Comparison of ENCODE assay signal across 8 cellular contexts in the genomic region with DNA sequence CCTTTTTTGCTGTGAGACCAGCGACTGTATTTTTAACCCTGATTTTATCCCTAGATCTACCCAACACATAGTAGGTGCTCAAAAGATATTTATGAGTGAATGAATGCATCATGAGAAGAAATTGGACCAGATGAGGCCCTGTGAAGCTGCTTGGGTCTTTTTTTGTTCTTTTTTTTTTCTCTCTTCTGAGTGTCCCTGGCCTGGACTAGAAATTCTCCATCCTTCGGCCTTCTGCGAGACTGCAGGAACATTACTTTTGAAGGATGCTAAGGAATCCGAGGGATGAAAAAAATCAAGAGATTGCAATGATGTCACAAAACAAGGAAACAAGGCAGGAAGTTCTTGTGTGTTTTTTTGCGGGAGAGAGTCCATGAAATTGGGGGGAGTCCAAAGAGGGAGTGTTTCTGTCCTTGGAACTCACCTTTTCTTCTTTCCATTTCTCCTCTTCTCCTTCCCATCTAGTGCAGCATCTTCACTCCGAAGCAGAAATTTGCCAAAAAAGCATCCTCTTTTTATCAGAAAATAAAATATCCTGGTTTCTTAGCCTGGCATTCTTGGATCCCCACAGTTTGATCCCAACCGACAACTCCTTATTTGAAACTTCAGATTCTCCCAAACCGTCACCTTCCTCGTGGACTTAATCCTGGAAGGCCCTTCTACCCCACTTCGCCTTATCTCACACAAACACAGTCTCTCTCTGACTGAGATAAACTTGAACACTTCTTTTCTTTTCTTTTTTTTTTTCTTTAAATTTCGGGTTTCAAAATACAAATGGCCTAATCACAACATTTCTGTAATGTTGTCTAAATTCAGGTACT. TPM values are rescaled to one million over a fixed set of nuclear protein-coding genes. Genes with fewer than 3 reads are reported as not detected.
DNase-seq lines count a peak whose midpoint lies in the region; ATAC-seq lines count a peak whose summit lies in the region.

No MANE protein-coding gene starts in this region.

- peak overlapping the region; percentile 85 for H3K4me3 ChIP-seq in urinary bladder (ENCODE audit: low read depth, low read length)

- H3K36me3 ChIP-seq in urinary bladder (ENCODE audit: insufficient read depth), result no peaks in the 10 kb centered on the region

- H3K27ac ChIP-seq in urinary bladder (ENCODE audit: low read depth), result peak overlapping the region; percentile 94

- ATAC-seq in HG03460 (IDR thresholded peaks at IDR 0.05; ENCODE audit: unreplicated experiment), result no peak
- ATAC-seq in HG03280 (IDR thresholded peaks at IDR 0.05; ENCODE audit: unreplicated experiment), result no peak

- peaks cover 1% of the 10 kb centered on the region for H3K4me1 ChIP-seq in urinary bladder (ENCODE audit: insufficient read depth)

- DNase-seq in GM04503 (ENCODE audit: low read depth) (peak; percentile 34), NCI-H2227 treated with DMSO at 0.1 percent for 48 hours (lab: John Stamatoyannopoulos, UW) (peak; percentile 17), cerebellum (ENCODE audit: low spot score) (peak; percentile 35), lung microvascular endothelial cell (ENCODE audit: low read depth in 2 of 2) (peak; percentile 22 to 49), Kasumi-1 (lab: John Stamatoyannopoulos, UW) (no peak)

- WGBS in urinary bladder, result 32% methylated on average over 11 of the region's 11 CpGs

RNA-seq across cellular contexts. Expression of gene RUSF1, which starts 0.7 kb away (rescaled TPM):
- 48.4 TPM for total RNA-seq in cerebellum
- 17.4 and 23.6 TPM in 2 replicates for total RNA-seq in lung microvascular endothelial cell
- total RNA-seq in urinary bladder, result 59.4 TPM
- polyA plus RNA-seq in urinary bladder, result 59.4 TPM

RNA-seq across cellular contexts. Expression of gene AHSP, which starts 18.8 kb away (rescaled TPM):
- total RNA-seq in cerebellum, result 10.1 TPM
- not detected in 2 replicates for total RNA-seq in lung microvascular endothelial cell
- 9.2 TPM for total RNA-seq in urinary bladder
- not detected for polyA plus RNA-seq in urinary bladder

RNA-seq across cellular contexts. Expression of gene SLC5A2, which starts 26.0 kb away (rescaled TPM):
- total RNA-seq in cerebellum, result 1.1 TPM
- not detected in 2 replicates for total RNA-seq in lung microvascular endothelial cell
- total RNA-seq in urinary bladder, result 0.42 TPM
- 2.8 TPM for polyA plus RNA-seq in urinary bladder

RNA-seq across cellular contexts. Expression of gene TGFB1I1, which starts 37.0 kb away (rescaled TPM):
- total RNA-seq in cerebellum, result 4.4 TPM
- total RNA-seq in lung microvascular endothelial cell, result 27.9 and 29.4 TPM in 2 replicates
- total RNA-seq in urinary bladder, result 76.2 TPM
- polyA plus RNA-seq in urinary bladder, result 341 TPM

RNA-seq across cellular contexts. Expression of gene ARMC5, which starts 49.6 kb away (rescaled TPM):
- total RNA-seq in cerebellum (5.3 TPM), lung microvascular endothelial cell (8.7 and 17.3 TPM in 2 replicates), urinary bladder (5.4 TPM)
- polyA plus RNA-seq in urinary bladder, result 13.1 TPM

Comparison
In these comparisons a context has a peak if more than half of its experiments do, and no peak if none do; other contexts are left out.
1. DNase-seq: peak in GM04503 (single experiment), NCI-H2227 treated with DMSO at 0.1 percent for 48 hours (single experiment), cerebellum (single experiment) and lung microvascular endothelial cell (2 of 2); none in Kasumi-1 (0 of 2).
2. RNA of gene AHSP, which starts 18.8 kb away (total RNA-seq): 10.1 TPM in cerebellum (single experiment) and 9.2 TPM in urinary bladder (single experiment); not detected in lung microvascular endothelial cell; every median in the first group is over 10 times any median in the second.